14 cellular contexts compared by ENCODE assay signal in the genomic region with DNA sequence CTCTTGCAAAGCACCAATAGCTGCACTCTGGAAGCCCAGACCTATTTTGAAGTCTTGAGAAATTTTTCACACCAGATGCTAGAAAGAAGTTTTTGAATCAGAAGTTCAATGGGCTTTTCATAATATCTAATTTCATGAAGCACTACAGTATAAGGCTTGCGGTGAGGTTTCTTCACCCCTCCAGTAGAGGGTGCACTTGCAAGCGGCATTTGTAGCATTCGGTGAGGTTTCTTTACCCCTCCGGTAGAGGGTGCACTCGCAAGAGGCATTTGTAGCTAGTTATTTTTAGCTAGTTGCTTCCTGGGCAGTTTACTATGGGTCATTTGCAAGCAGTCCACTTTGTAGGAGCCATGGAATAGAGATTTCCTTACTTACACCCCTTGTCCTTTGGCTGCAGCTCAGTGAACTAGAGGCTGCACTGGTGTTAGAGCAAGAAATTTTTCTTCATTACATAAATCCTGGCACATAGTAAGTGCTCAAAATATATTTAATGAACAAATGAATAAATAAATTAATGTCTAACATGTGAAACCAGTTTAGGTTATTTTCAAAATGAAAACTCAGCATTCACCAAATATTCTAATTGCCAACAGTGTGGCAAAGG. TPM values are rescaled to one million over a fixed set of nuclear protein-coding genes. Genes with fewer than 3 reads are reported as not detected.
A peak's percentile ranks its signal among the peaks of the same experiment; 100 is the strongest.
DNase-seq lines count a peak whose midpoint lies in the region; ATAC-seq and TF ChIP-seq lines count a peak whose summit lies in the region.
"Had no signal": no experiment of that assay in that cellular context is flagged by ENCODE, and none has a peak within 500 bp of the region (broad histone marks: within the 10 kb centered on the region; RNA-seq: fewer than 3 reads in every experiment).

No MANE protein-coding gene starts in this region.

- peaks cover 21% of the 10 kb centered on the region for H3K4me1 Mint-ChIP-seq in neural progenitor cell
- no peaks in the 10 kb centered on the region for H3K4me1 Mint-ChIP-seq in stimulated activated effector memory CD8-positive, alpha-beta T cell treated with anti-CD3 and anti-CD28 coated beads, Interleukin-12 subunit alpha, Interleukin-12 subunit beta, amount 100 ng/mL, for 72 hours
- H3K4me1 Mint-ChIP-seq: brain; CD8-positive, alpha-beta memory T cell had no signal

- no peak overlapping the region for H3K4me2 ChIP-seq in Loucy (ENCODE audit: low read depth, low read length, poor library complexity, severe bottlenecking)
- no peak overlapping the region for H3K4me2 ChIP-seq in neural progenitor cell

- ATAC-seq in stimulated activated effector memory CD8-positive, alpha-beta T cell treated with anti-CD3 and anti-CD28 coated beads, Interleukin-12 subunit alpha, Interleukin-12 subunit beta, amount 100 ng/mL, for 72 hours, result no peak

- no peak overlapping the region for H3K4me3 Mint-ChIP-seq in neural progenitor cell
- H3K4me3 Mint-ChIP-seq in stimulated activated effector memory CD8-positive, alpha-beta T cell treated with anti-CD3 and anti-CD28 coated beads, Interleukin-12 subunit alpha, Interleukin-12 subunit beta, amount 100 ng/mL, for 72 hours, result no peak overlapping the region
- H3K4me3 Mint-ChIP-seq: brain; CD8-positive, alpha-beta memory T cell had no signal

- H3K27me3 Mint-ChIP-seq in neural progenitor cell (ENCODE audit: insufficient read depth, low read depth), result no peaks in the 10 kb centered on the region
- H3K27me3 Mint-ChIP-seq: CD8-positive, alpha-beta memory T cell had no signal

- H3K27me3 ChIP-seq in Loucy (ENCODE audit: insufficient read depth, low read length, poor library complexity, severe bottlenecking), result no peaks in the 10 kb centered on the region
- H3K27me3 ChIP-seq in neural progenitor cell, result no peaks in the 10 kb centered on the region

- H3K36me3 Mint-ChIP-seq in neural progenitor cell, result no peaks in the 10 kb centered on the region
- no peaks in the 10 kb centered on the region for H3K36me3 Mint-ChIP-seq in stimulated activated effector memory CD8-positive, alpha-beta T cell treated with anti-CD3 and anti-CD28 coated beads, Interleukin-12 subunit alpha, Interleukin-12 subunit beta, amount 100 ng/mL, for 72 hours
- H3K36me3 Mint-ChIP-seq: brain; CD8-positive, alpha-beta memory T cell had no signal

- peak; percentile 30 for TF ChIP-seq CTCF in GM12865 (IDR thresholded peaks at IDR 0.05; ENCODE audit: insufficient read depth, low read depth, low read length, missing control alignments)
- peak; percentile 62 for TF ChIP-seq CTCF in Loucy (conservative IDR thresholded peaks at IDR 0.05; ENCODE audit: low read length)
- peak; percentile 5 for TF ChIP-seq CTCF in cardiac fibroblast (IDR thresholded peaks at IDR 0.05; ENCODE audit: low read depth, low read length)
- peak; percentile 46 for TF ChIP-seq CTCF in neural progenitor cell (IDR thresholded peaks at IDR 0.05)

- H2AFZ ChIP-seq in Loucy (ENCODE audit: low read length) (no peak overlapping the region), neural progenitor cell (replicated peaks) (no peak overlapping the region)

- no peak overlapping the region for H3K27ac ChIP-seq in neural progenitor cell

- no peaks in the 10 kb centered on the region for H4K20me1 ChIP-seq in Loucy (ENCODE audit: insufficient read depth, low read length, poor library complexity, severe bottlenecking)
- H4K20me1 ChIP-seq in neural progenitor cell (ENCODE audit: low read depth), result no peaks in the 10 kb centered on the region

- H3K9me3 Mint-ChIP-seq in neural progenitor cell, result no peaks in the 10 kb centered on the region
- peaks cover 11% of the 10 kb centered on the region for H3K9me3 Mint-ChIP-seq in stimulated activated effector memory CD8-positive, alpha-beta T cell treated with anti-CD3 and anti-CD28 coated beads, Interleukin-12 subunit alpha, Interleukin-12 subunit beta, amount 100 ng/mL, for 72 hours
- H3K9me3 Mint-ChIP-seq: brain had no signal

- H3K27ac Mint-ChIP-seq in neural progenitor cell, result no peak overlapping the region
- no peak overlapping the region for H3K27ac Mint-ChIP-seq in stimulated activated effector memory CD8-positive, alpha-beta T cell treated with anti-CD3 and anti-CD28 coated beads, Interleukin-12 subunit alpha, Interleukin-12 subunit beta, amount 100 ng/mL, for 72 hours
- H3K27ac Mint-ChIP-seq: brain; CD8-positive, alpha-beta memory T cell had no signal

- peak; percentile 3 for DNase-seq in GM12865 (ENCODE audit: low read depth)
- DNase-seq in cardiac fibroblast (ENCODE audit: low read depth in 2 of 2), result no peak
- no peak for DNase-seq in neural progenitor cell (ENCODE audit: low spot score)
- no peak for DNase-seq in hepatic stellate cell (ENCODE audit: low spot score)
- no peak for DNase-seq in SHP77 treated with DMSO at 0.1 percent for 48 hours (lab: John Stamatoyannopoulos, UW)
- DNase-seq in stimulated activated effector memory CD8-positive, alpha-beta T cell treated with anti-CD3 and anti-CD28 coated beads, Interleukin-12 subunit alpha, Interleukin-12 subunit beta, amount 100 ng/mL, for 72 hours (ENCODE audit: low spot score in 2 of 2), result no peak
- no peak for DNase-seq in stimulated activated CD8-positive, alpha-beta memory T cell treated with anti-CD3 and anti-CD28 coated beads, Interleukin-4, amount 100 ng/mL, for 48 hours
- DNase-seq: activated T-cell treated with anti-CD3 and anti-CD28 coated beads for 4 hours; CD8-positive, alpha-beta memory T cell; H7; IMR-90; stimulated activated CD4-positive, alpha-beta T cell treated with anti-CD3 and anti-CD28 coated beads, Interleukin-4, amount 100 ng/mL, for 1 hour had no signal

- H3K9ac ChIP-seq in Loucy (ENCODE audit: low read depth, low read length, poor library complexity, severe bottlenecking), result no peak overlapping the region
- H3K9ac ChIP-seq in neural progenitor cell, result no peak overlapping the region

- H3K9me3 ChIP-seq in Loucy (ENCODE audit: insufficient read depth, low read depth, low read length) (no peaks in the 10 kb centered on the region), neural progenitor cell (ENCODE audit: low read depth) (no peaks in the 10 kb centered on the region)

- H3K4me3 ChIP-seq in GM12865 (ENCODE audit: low read depth, low read length), result no peak overlapping the region
- no peak overlapping the region for H3K4me3 ChIP-seq in Loucy (ENCODE audit: low read length, poor library complexity, severe bottlenecking)
- no peak overlapping the region for H3K4me3 ChIP-seq in cardiac fibroblast (replicated peaks in 1 of 2; ENCODE audit: low read depth in 2 of 2, low read length in 2 of 2)
- no peak overlapping the region for H3K4me3 ChIP-seq in neural progenitor cell

- no peaks in the 10 kb centered on the region for H3K36me3 ChIP-seq in Loucy (ENCODE audit: insufficient read depth, low read length)
- H3K36me3 ChIP-seq in neural progenitor cell, result no peaks in the 10 kb centered on the region

- H3K9me2 ChIP-seq in Loucy (replicated peaks; ENCODE audit: low read depth, low read length), result no peaks in the 10 kb centered on the region

- H3K79me2 ChIP-seq in Loucy (ENCODE audit: insufficient read depth, low read length) (no peaks in the 10 kb centered on the region), neural progenitor cell (ENCODE audit: low read depth) (no peaks in the 10 kb centered on the region)

- no peaks in the 10 kb centered on the region for H3K4me1 ChIP-seq in Loucy (ENCODE audit: insufficient read depth, low read length, poor library complexity, severe bottlenecking)
- H3K4me1 ChIP-seq in neural progenitor cell, result peaks cover 17% of the 10 kb centered on the region

- H3F3A ChIP-seq in Loucy (ENCODE audit: low read depth) (no peaks in the 10 kb centered on the region), neural progenitor cell (ENCODE audit: low read depth) (no peaks in the 10 kb centered on the region)

RNA-seq across cellular contexts. Expression of gene NOX4, which starts 7.8 kb away (rescaled TPM):
- total RNA-seq in neural progenitor cell (ENCODE audit: low replicate concordance), result 3.3 and 7.1 TPM in 2 replicates
- total RNA-seq: CD8-positive, alpha-beta memory T cell had no signal

Comparison
In these comparisons a context has a peak if more than half of its experiments do, and no peak if none do; other contexts are left out.
1. CTCF ChIP-seq: peak in every context shown above with its lines; median percentile 62 in Loucy; 46 in neural progenitor cell; 30 in GM12865; 5 in cardiac fibroblast.